Comparison of ENCODE assay signal across 8 cellular contexts in the genomic region with DNA sequence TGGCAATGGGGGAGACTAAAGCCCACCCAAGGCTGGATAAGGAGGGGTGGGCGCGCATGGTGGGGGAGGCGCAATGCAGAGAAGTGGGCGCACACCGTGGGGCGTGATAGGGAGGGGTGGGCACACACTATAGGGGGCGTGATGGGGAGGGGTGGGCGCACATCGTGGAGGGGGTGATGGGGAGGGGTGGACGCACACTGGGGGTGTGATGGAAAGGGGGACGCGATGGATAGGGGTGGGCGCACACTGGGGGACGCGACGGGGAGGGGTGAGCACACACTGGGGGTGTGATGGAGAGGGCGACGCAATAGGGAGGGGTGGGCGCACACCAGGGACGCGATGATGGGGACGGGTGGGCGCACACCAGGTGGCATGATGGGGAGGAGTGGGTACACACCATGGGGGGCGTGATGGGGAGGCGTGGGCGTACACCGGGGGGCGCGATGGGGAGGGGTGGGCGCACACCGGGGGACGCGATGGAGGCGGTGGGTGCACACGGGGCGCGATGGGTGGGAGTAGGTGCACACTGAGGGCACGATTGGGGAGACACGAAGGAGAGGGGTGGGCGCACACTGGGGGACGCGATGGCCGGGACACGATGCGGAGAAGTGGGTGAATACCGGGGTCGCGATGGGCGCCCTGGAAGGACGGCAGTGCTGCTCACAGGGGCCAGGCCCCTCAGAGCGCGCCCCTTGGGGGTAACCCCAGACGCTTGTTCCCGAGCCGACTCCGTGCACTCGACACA. TPM values are rescaled to one million over a fixed set of nuclear protein-coding genes. Genes with fewer than 3 reads are reported as not detected.
A peak's percentile ranks its signal among the peaks of the same experiment; 100 is the strongest.
DNase-seq lines count a peak whose midpoint lies in the region; ATAC-seq and TF ChIP-seq lines count a peak whose summit lies in the region.

No MANE protein-coding gene starts in this region.

- H3K4me1 ChIP-seq in heart right ventricle: peaks cover 9 to 44% (median 25%) of the 10 kb centered on the region in 9 donors
- peaks cover 9 to 35% (median 19%) of the 10 kb centered on the region in 3 donors for H3K4me1 ChIP-seq in skeletal muscle tissue (ENCODE audit: control insufficient read depth in 3 of 3, insufficient read depth in 3 of 3, low read length in 3 of 3)

- peak overlapping the region; percentile 86 for H3K4me3 Mint-ChIP-seq in T-helper 17 cell

- H3K36me3 ChIP-seq in heart right ventricle (peaks cover 0 to 24% (median 20%) of the 10 kb centered on the region in 9 donors), skeletal muscle tissue (ENCODE audit: control insufficient read depth in 3 of 3, insufficient read depth in 3 of 3, low read length in 3 of 3) (peaks cover 3 to 18% (median 10%) of the 10 kb centered on the region in 3 donors)

- no peak for TF ChIP-seq CTCF in heart right ventricle (IDR thresholded peaks at IDR 0.05)

- peaks cover 3% of the 10 kb centered on the region for H3K36me3 Mint-ChIP-seq in T-helper 17 cell (ENCODE audit: low read depth)

- peak overlapping the region; percentile 51 to 76 (median 56) for H3K9ac ChIP-seq in skeletal muscle tissue (ENCODE audit: low read depth in 1 of 3, low read length in 3 of 3)

- peaks cover 16% of the 10 kb centered on the region for H3K4me1 Mint-ChIP-seq in T-helper 17 cell

- H3K9me3 ChIP-seq in T-helper 17 cell (ENCODE audit: control insufficient read depth, low read length, poor library complexity, severe bottlenecking) (no peaks in the 10 kb centered on the region), heart right ventricle (peaks cover 0 to 33% (median 8%) of the 10 kb centered on the region in 11 donors), skeletal muscle tissue (ENCODE audit: control insufficient read depth in 3 of 3, low read length in 3 of 3) (peaks cover 2 to 4% (median 3%) of the 10 kb centered on the region in 3 donors)

- DNase-seq in T-helper 17 cell (no peak), heart right ventricle (peak; percentile 28 to 33)
- DNase-seq in activated CD8-positive, alpha-beta memory T cell treated with anti-CD3 and anti-CD28 coated beads for 24 hours: no peak
- DNase-seq in stimulated activated CD4-positive, alpha-beta T cell treated with anti-CD3 and anti-CD28 coated beads, Interleukin-2, amount 100 ng/mL, for 24 hours: no peak

- no peaks in the 10 kb centered on the region for H3K27me3 Mint-ChIP-seq in T-helper 17 cell

- H3K27me3 ChIP-seq in heart right ventricle (no peaks in the 10 kb centered on the region), skeletal muscle tissue (ENCODE audit: control insufficient read depth in 3 of 3, insufficient read depth in 3 of 3, low read length in 3 of 3) (no peaks in the 10 kb centered on the region)

- peak; percentile 5 for ATAC-seq in GM21381 (IDR thresholded peaks at IDR 0.05; ENCODE audit: unreplicated experiment)
- no peak for ATAC-seq in T-helper 17 cell
- peak in 4 of 8 donors; percentile 0 to 24 (median 2) for ATAC-seq in heart right ventricle
- ATAC-seq in GM21786 (IDR thresholded peaks at IDR 0.05; ENCODE audit: unreplicated experiment): no peak
- no peak for ATAC-seq in HG03354 (IDR thresholded peaks at IDR 0.05; ENCODE audit: poor library complexity, severe bottlenecking, unreplicated experiment)

- H3K27ac ChIP-seq in heart right ventricle: peak overlapping the region in 6 of 10 donors; percentile 35 to 99 (median 95)
- H3K27ac ChIP-seq in skeletal muscle tissue (ENCODE audit: low read depth, low read length): peak overlapping the region; percentile 30

- 59% methylated on average over 57 of the region's 57 CpGs for WGBS in heart right ventricle, 2 donors

- no peak overlapping the region for H3K27ac Mint-ChIP-seq in T-helper 17 cell

- intact Hi-C loops in heart right ventricle (cut with DNase I): loop anchor here in 5 of 10 donors (2.0 to 10.0 kb wide), 5 partner anchors 14 to 318 kb away; a partner anchor contains a TSS

- H3K4me3 ChIP-seq in heart right ventricle (peak overlapping the region; percentile 40 to 97 (median 82)), skeletal muscle tissue (ENCODE audit: low read length in 3 of 3) (peak overlapping the region; percentile 65 to 77 (median 75))

RNA-seq across cellular contexts. Expression of a gene that starts 0.9 kb away (rescaled TPM):
- total RNA-seq in T-helper 17 cell: 10 to 100 TPM; 62.1 to 73.4 TPM
- total RNA-seq in heart right ventricle: 10 to 100 TPM; 56.9 to 80.9 (median 72.6) TPM
- polyA plus RNA-seq in heart right ventricle: 10 to 100 TPM; 14.9 to 70.0 TPM
- total RNA-seq in skeletal muscle tissue: 28.7 TPM

RNA-seq across cellular contexts. Expression of a gene that starts 15.3 kb away (rescaled TPM):
- total RNA-seq in T-helper 17 cell (100 to 1,000 TPM; 124 TPM), heart right ventricle (10 to 100 TPM; 58.1 to 89.5 (median 67.0) TPM), skeletal muscle tissue (60.5 TPM)
- polyA plus RNA-seq in heart right ventricle: 10 to 100 TPM; 39.6 to 59.3 TPM

RNA-seq across cellular contexts. Expression of a gene that starts 56.6 kb away (rescaled TPM):
- total RNA-seq in T-helper 17 cell (100 to 1,000 TPM in 1 of 2 donors, 10 to 100 TPM in 1; 98.4 to 123 TPM), heart right ventricle (100 to 1,000 TPM; 109 to 188 (median 148) TPM), skeletal muscle tissue (98.1 TPM)
- 100 to 1,000 TPM; 122 to 172 TPM for polyA plus RNA-seq in heart right ventricle

Comparison
In these comparisons a context has a peak if more than half of its experiments do, and no peak if none do; other contexts are left out.
1. DNase-seq: peak in heart right ventricle (2 of 2); none in T-helper 17 cell (0 of 3), activated CD8-positive, alpha-beta memory T cell treated with anti-CD3 and anti-CD28 coated beads for 24 hours (single experiment) and stimulated activated CD4-positive, alpha-beta T cell treated with anti-CD3 and anti-CD28 coated beads, Interleukin-2, amount 100 ng/mL, for 24 hours (0 of 2).